ENCODE assay signal across 26 cellular contexts in the genomic region with DNA sequence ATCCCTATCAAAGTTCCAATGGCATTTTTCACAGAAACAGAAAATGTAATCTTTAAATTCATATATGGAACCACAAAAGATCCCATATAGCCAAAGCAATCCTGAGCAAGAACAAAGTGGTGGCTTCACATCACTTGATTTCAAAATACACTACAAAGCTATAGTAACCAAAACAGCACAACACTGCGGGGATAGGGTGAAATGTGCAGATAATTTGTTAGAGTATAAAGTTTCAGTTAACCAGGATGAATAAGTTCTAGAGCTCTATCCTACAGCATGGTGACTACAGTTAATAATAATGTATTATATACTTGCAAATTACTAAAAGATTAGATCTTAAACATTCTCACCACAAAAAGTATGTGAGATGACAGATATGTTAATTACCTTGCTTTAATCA.
"Had no signal": no experiment of that assay in that cellular context is flagged by ENCODE, and none has a peak within 500 bp of the region (broad histone marks: within the 10 kb centered on the region; RNA-seq: fewer than 3 reads in every experiment).

No MANE protein-coding gene starts in this region.

- H3K4me3 ChIP-seq: esophagus muscularis mucosa, heart right ventricle, left lung, right lobe of liver, stomach, thyroid gland, vagina had no signal

- H3K4me1 ChIP-seq: parathyroid adenoma had no signal

- H3K27ac Mint-ChIP-seq: progenitor cell of endocrine pancreas; stimulated activated effector memory CD8-positive, alpha-beta T cell treated with anti-CD3 and anti-CD28 coated beads, Interleukin-12 subunit alpha, Interleukin-12 subunit beta, amount 100 ng/mL, for 72 hours had no signal

- H3K27me3 ChIP-seq: esophagus muscularis mucosa, foreskin keratinocyte, heart right ventricle, left lung, right lobe of liver, stomach, thyroid gland, vagina had no signal

- H3K27ac ChIP-seq: esophagus muscularis mucosa, foreskin keratinocyte, heart right ventricle, left lung, parathyroid adenoma, right lobe of liver, stomach, thyroid gland, vagina had no signal

- H3K9me3 Mint-ChIP-seq: naive thymus-derived CD8-positive, alpha-beta T cell; stimulated activated effector memory CD8-positive, alpha-beta T cell treated with anti-CD3 and anti-CD28 coated beads, Interleukin-12 subunit alpha, Interleukin-12 subunit beta, amount 100 ng/mL, for 72 hours had no signal

- H3K27me3 Mint-ChIP-seq: naive thymus-derived CD8-positive, alpha-beta T cell; progenitor cell of endocrine pancreas had no signal

- H3K4me3 Mint-ChIP-seq: neural crest cell; stimulated activated effector memory CD8-positive, alpha-beta T cell treated with anti-CD3 and anti-CD28 coated beads, Interleukin-12 subunit alpha, Interleukin-12 subunit beta, amount 100 ng/mL, for 72 hours had no signal

- H3K9me3 ChIP-seq: esophagus muscularis mucosa, left lung, right lobe of liver, stomach, thyroid gland, vagina had no signal

- H2AFZ ChIP-seq: parathyroid adenoma had no signal

- DNase-seq: cerebellar nuclear complex; effector CD8-positive, alpha-beta T cell; foreskin keratinocyte; glutamatergic neuron; heart right ventricle; hypothalamus; left cardiac atrium; left lung; mesendoderm; midbrain; naive thymus-derived CD8-positive, alpha-beta T cell; right lobe of liver; small intestine; stimulated activated CD4-positive, alpha-beta T cell treated with anti-CD3 and anti-CD28 coated beads, Interleukin-12 subunit alpha, Interleukin-12 subunit beta, amount 100 ng/mL, for 4 hours; stimulated activated CD4-positive, alpha-beta T cell treated with anti-CD3 and anti-CD28 coated beads, Interleukin-1b, Interleukin-23, amount 100 ng/mL, for 48 hours; stimulated activated CD4-positive, alpha-beta T cell treated with anti-CD3 and anti-CD28 coated beads, Interleukin-4, amount 100 ng/mL, for 24 hours; stimulated activated naive CD4-positive, alpha-beta T cell treated with Interleukin-2 at 50 U/mL for 16 hours; stomach; thyroid gland; trophoblast cell had no signal

- ATAC-seq: foreskin keratinocyte; heart right ventricle; left cardiac atrium; left lung; naive thymus-derived CD8-positive, alpha-beta T cell; right lobe of liver; stimulated activated effector memory CD8-positive, alpha-beta T cell treated with anti-CD3 and anti-CD28 coated beads, Interleukin-12 subunit alpha, Interleukin-12 subunit beta, amount 100 ng/mL, for 72 hours had no signal
